Comparison of ENCODE assay signal across 26 cellular contexts in the genomic region with DNA sequence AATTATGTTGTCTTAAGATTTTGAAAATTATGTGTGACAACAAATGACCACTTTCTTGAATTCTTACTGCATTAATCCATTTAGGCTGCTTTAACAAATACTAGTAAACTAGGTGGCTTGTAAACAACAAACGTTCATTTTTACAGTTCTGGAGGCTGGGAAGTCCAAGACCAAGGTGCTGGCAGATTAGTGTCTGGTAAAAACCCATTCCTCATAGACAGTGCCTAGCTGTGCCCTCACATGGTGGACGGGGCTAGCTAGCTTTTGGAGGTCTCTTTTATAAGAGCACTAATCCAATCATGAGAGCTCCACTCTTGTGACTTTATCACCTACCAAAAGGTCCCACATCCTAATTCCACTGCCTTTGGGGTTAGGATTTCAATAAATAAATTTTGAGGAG.
"Had no signal": no experiment of that assay in that cellular context is flagged by ENCODE, and none has a peak within 500 bp of the region (broad histone marks: within the 10 kb centered on the region; RNA-seq: fewer than 3 reads in every experiment).

No MANE protein-coding gene starts in this region.

- DNase-seq: activated CD4-positive, alpha-beta T cell treated with anti-CD3 and anti-CD28 coated beads for 48 hours; activated CD4-positive, alpha-beta T cell treated with anti-CD3 and anti-CD28 coated beads, Interleukin-2, amount 50 U/mL, for 4 hours; activated CD4-positive, CD25-positive, alpha-beta regulatory T cell treated with anti-CD3 and anti-CD28 coated beads, Interleukin-2, amount 50 U/mL, for 72 hours; activated CD8-positive, alpha-beta memory T cell treated with anti-CD3 and anti-CD28 coated beads, Interleukin-2, amount 50 U/mL, for 48 hours; activated CD8-positive, alpha-beta T cell treated with anti-CD3 and anti-CD28 coated beads, Interleukin-2, amount 10 ng/mL, durations not matched to agents 7 days and 5 days; activated effector memory CD4-positive, alpha-beta T cell treated with Interleukin-2 at 50 U/mL for 16 hours; activated naive CD4-positive, alpha-beta T cell; activated naive CD8-positive, alpha-beta T cell treated with anti-CD3 and anti-CD28 coated beads, Interleukin-2, amount 50 U/mL, for 24 hours; activated T-cell treated with anti-CD3 and anti-CD28 coated beads, Interleukin-2, amount 50 U/mL, for 1 hour; amygdala; MG63; MV-4-11; NCI-H1092 treated with DMSO at 0.1 percent for 48 hours; NCI-H1417 treated with DMSO at 0.1 percent for 48 hours; NCI-H1694; NCI-H2029; NCI-H345; NCI-H510A; NCI-H526 treated with DMSO at 0.1 percent for 48 hours; NCI-H82; SIG-M5; T-helper 1 cell had no signal

- H3K27ac ChIP-seq: SK-N-MC had no signal

- H3K27me3 Mint-ChIP-seq: activated naive CD8-positive, alpha-beta T cell treated with anti-CD3 and anti-CD28 coated beads, Interleukin-2, amount 50 U/mL, for 24 hours had no signal

- H3K27ac Mint-ChIP-seq: activated CD8-positive, alpha-beta T cell treated with anti-CD3 and anti-CD28 coated beads, Interleukin-2, amount 10 ng/mL, durations not matched to agents 7 days and 5 days; activated naive CD4-positive, alpha-beta T cell treated with anti-CD3 and anti-CD28 coated beads, Interleukin-2, amount 50 U/mL, for 72 hours; activated naive CD8-positive, alpha-beta T cell treated with anti-CD3 and anti-CD28 coated beads, Interleukin-2, amount 50 U/mL, for 24 hours; WTC11 had no signal

- H3K36me3 ChIP-seq: MG63 had no signal

- H3K9me3 Mint-ChIP-seq: activated naive CD8-positive, alpha-beta T cell treated with anti-CD3 and anti-CD28 coated beads, Interleukin-2, amount 50 U/mL, for 24 hours had no signal

- ATAC-seq: activated CD8-positive, alpha-beta T cell treated with anti-CD3 and anti-CD28 coated beads, Interleukin-2, amount 10 ng/mL, durations not matched to agents 7 days and 5 days; activated naive CD4-positive, alpha-beta T cell treated with anti-CD3 and anti-CD28 coated beads, Interleukin-2, amount 50 U/mL, for 72 hours; activated naive CD8-positive, alpha-beta T cell treated with anti-CD3 and anti-CD28 coated beads, Interleukin-2, amount 50 U/mL, for 24 hours had no signal

- H3K4me3 Mint-ChIP-seq: activated CD8-positive, alpha-beta T cell treated with anti-CD3 and anti-CD28 coated beads, Interleukin-2, amount 10 ng/mL, durations not matched to agents 7 days and 5 days; activated naive CD8-positive, alpha-beta T cell treated with anti-CD3 and anti-CD28 coated beads, Interleukin-2, amount 50 U/mL, for 24 hours; brain; WTC11 had no signal

- H3K36me3 Mint-ChIP-seq: brain had no signal

- H3K27me3 ChIP-seq: MG63 had no signal

- H3K9me3 ChIP-seq: MG63 had no signal

- H3K4me3 ChIP-seq: MG63, SK-N-MC had no signal
